In the genomic region with DNA sequence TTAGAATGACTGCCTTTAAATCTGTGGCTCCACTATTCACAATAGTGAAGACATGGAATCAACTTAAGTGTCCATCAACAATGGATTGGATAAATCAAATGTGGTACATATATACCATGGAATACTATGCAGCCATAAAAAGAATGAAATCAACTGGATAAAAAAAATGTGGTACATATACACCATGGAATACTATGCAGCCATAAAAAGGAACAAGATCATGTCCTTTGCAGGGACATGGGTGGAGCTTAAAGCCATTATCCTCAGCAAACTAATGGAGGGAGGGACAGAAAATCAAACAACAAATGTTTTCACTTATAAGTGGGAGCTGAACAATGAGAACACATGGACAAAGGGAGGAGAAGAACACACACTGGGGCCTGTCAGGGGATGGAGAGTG, we compare ENCODE assay signal across 8 cellular contexts. TPM values are rescaled to one million over a fixed set of nuclear protein-coding genes. Genes with fewer than 3 reads are reported as not detected.
DNase-seq lines count a peak whose midpoint lies in the region; ATAC-seq and TF ChIP-seq lines count a peak whose summit lies in the region.
"Not testable (repeated sequence)": the region's sequence is repeated elsewhere in the genome, so short reads cannot be mapped to it uniquely, and the experiment has no call there.

No MANE protein-coding gene starts in this region.

- not testable (repeated sequence) for DNase-seq in CD4-positive, CD25-positive, alpha-beta regulatory T cell; HFFc6; brain microvascular endothelial cell; fibroblast of lung (ENCODE audit: low read depth in 2 of 2); nephron progenitor cell; osteocyte (ENCODE audit: extremely low spot score, unreplicated experiment); vagina (ENCODE audit: extremely low spot score in 2 of 2)

- not testable (repeated sequence) for H3K9ac ChIP-seq in fibroblast of lung (ENCODE audit: insufficient read depth, low read length)

- not testable (repeated sequence) for ATAC-seq in CD4-positive, CD25-positive, alpha-beta regulatory T cell (ENCODE audit: low read depth in 2 of 2); SK-N-SH treated with all-trans-retinoic acid at 6 μM for 48 hours

- H3K79me2 ChIP-seq in fibroblast of lung (ENCODE audit: control insufficient read depth, insufficient read depth, low read length), result not testable (repeated sequence)

- H2AFZ ChIP-seq in fibroblast of lung (ENCODE audit: low read length), result not testable (repeated sequence)

- H3K4me2 ChIP-seq in fibroblast of lung (ENCODE audit: extremely low read depth, insufficient read depth, low read length), result not testable (repeated sequence)

- peaks cover 18 to 52% (median 37%) of the 10 kb centered on the region in 4 donors for H3K4me1 Mint-ChIP-seq in CD4-positive, CD25-positive, alpha-beta regulatory T cell
- H3K4me1 Mint-ChIP-seq in HFFc6 (ENCODE audit: low read depth), result peaks cover 87% of the 10 kb centered on the region
- peaks cover 41% of the 10 kb centered on the region for H3K4me1 Mint-ChIP-seq in nephron progenitor cell
- peaks cover 68% of the 10 kb centered on the region for H3K4me1 Mint-ChIP-seq in osteocyte (ENCODE audit: unreplicated experiment)

- not testable (repeated sequence) for H3K36me3 ChIP-seq in CD4-positive, CD25-positive, alpha-beta regulatory T cell (ENCODE audit: control insufficient read depth, insufficient read depth, low read length); brain microvascular endothelial cell (replicated peaks); fibroblast of lung (ENCODE audit: control insufficient read depth, insufficient read depth, low read length); vagina

- H3K4me3 ChIP-seq in CD4-positive, CD25-positive, alpha-beta regulatory T cell (ENCODE audit: low read depth, low read length); brain microvascular endothelial cell (ENCODE audit: low read depth, low read length); fibroblast of lung (replicated peaks in 1 of 4; ENCODE audit: control extremely low read depth in 1 of 4, insufficient read depth in 1 of 4, low read depth in 3 of 4, low read length in 4 of 4); vagina: not testable (repeated sequence)

- H3K27me3 Mint-ChIP-seq in CD4-positive, CD25-positive, alpha-beta regulatory T cell; HFFc6 (ENCODE audit: insufficient read depth); nephron progenitor cell (ENCODE audit: low read depth, poor library complexity); osteocyte (ENCODE audit: unreplicated experiment): not testable (repeated sequence)

- not testable (repeated sequence) for H3K9me3 ChIP-seq in CD4-positive, CD25-positive, alpha-beta regulatory T cell (ENCODE audit: control insufficient read depth in 2 of 2, low read length in 2 of 2); fibroblast of lung (ENCODE audit: control insufficient read depth, insufficient read depth, low read depth, low read length); vagina

- H3K4me1 ChIP-seq in CD4-positive, CD25-positive, alpha-beta regulatory T cell (ENCODE audit: control insufficient read depth, insufficient read depth, low read length, poor library complexity, severe bottlenecking), result peaks cover 25% of the 10 kb centered on the region
- H3K4me1 ChIP-seq in fibroblast of lung (ENCODE audit: control insufficient read depth, extremely low read depth, insufficient read depth, low read length) (peaks cover 31% of the 10 kb centered on the region), vagina (peaks cover 34% of the 10 kb centered on the region)

- in situ Hi-C loops in brain microvascular endothelial cell (cut with HindIII; ENCODE audit: low pct_ligation_motif_present, low sequenced_read_pairs), result not testable (repeated sequence)

- intact Hi-C loops in vagina (cut with DNase I), result not testable (repeated sequence)

- not testable (repeated sequence) for H3K27me3 ChIP-seq in CD4-positive, CD25-positive, alpha-beta regulatory T cell (ENCODE audit: control insufficient read depth, insufficient read depth, low read length); brain microvascular endothelial cell (replicated peaks); fibroblast of lung (ENCODE audit: control insufficient read depth, insufficient read depth, low read length); vagina

- H3K4me3 Mint-ChIP-seq in CD4-positive, CD25-positive, alpha-beta regulatory T cell; HFFc6; nephron progenitor cell; osteocyte (ENCODE audit: unreplicated experiment): not testable (repeated sequence)

- not testable (repeated sequence) for H3K36me3 Mint-ChIP-seq in CD4-positive, CD25-positive, alpha-beta regulatory T cell; HFFc6 (ENCODE audit: low read depth); nephron progenitor cell (ENCODE audit: low read depth); osteocyte (ENCODE audit: unreplicated experiment)

- not testable (repeated sequence) for TF ChIP-seq POLR2A in vagina (IDR thresholded peaks at IDR 0.05)

- TF ChIP-seq CTCF in HFFc6 (IDR thresholded peaks at IDR 0.05); brain microvascular endothelial cell (IDR thresholded peaks at IDR 0.05; ENCODE audit: low read depth, low read length, missing control alignments); fibroblast of lung (conservative IDR thresholded peaks at IDR 0.05 in 1 of 2, IDR thresholded peaks at IDR 0.05 in 1 of 2; ENCODE audit: low read depth in 1 of 2, low read length in 2 of 2); nephron progenitor cell (IDR thresholded peaks at IDR 0.05); osteocyte (IDR thresholded peaks at IDR 0.05); vagina (IDR thresholded peaks at IDR 0.05): not testable (repeated sequence)

- not testable (repeated sequence) for H3K27ac ChIP-seq in CD4-positive, CD25-positive, alpha-beta regulatory T cell (ENCODE audit: insufficient read depth, low read length, poor library complexity, severe bottlenecking)
- H3K27ac ChIP-seq in brain microvascular endothelial cell (peak overlapping the region; percentile 92), fibroblast of lung (ENCODE audit: insufficient read depth, low read length) (peak overlapping the region; percentile 68), vagina (peak overlapping the region; percentile 37)

- H3K9me3 Mint-ChIP-seq in CD4-positive, CD25-positive, alpha-beta regulatory T cell; HFFc6; nephron progenitor cell; osteocyte (ENCODE audit: unreplicated experiment): not testable (repeated sequence)

- not testable (repeated sequence) for H4K20me1 ChIP-seq in fibroblast of lung (ENCODE audit: control insufficient read depth, extremely low read depth, insufficient read depth, low read length)

- peak overlapping the region in 2 of 3 donors; percentile 7 to 33 for H3K27ac Mint-ChIP-seq in CD4-positive, CD25-positive, alpha-beta regulatory T cell
- H3K27ac Mint-ChIP-seq in HFFc6, result peak overlapping the region; percentile 98
- H3K27ac Mint-ChIP-seq in nephron progenitor cell, result peak overlapping the region; percentile 20
- peak overlapping the region; percentile 92 for H3K27ac Mint-ChIP-seq in osteocyte (ENCODE audit: unreplicated experiment)

TF ChIP-seq in SK-N-SH treated with all-trans-retinoic acid at 6 μM for 48 hours, 23 proteins besides CTCF, POLR2A, EP300 and RAD21:
- peak; percentile 97 for TF ChIP-seq ZNF8 (CRISPR knock-in tag; IDR thresholded peaks at IDR 0.05)

RNA-seq across cellular contexts. Expression of gene CWC15, which starts 41.3 kb away (rescaled TPM):
- total RNA-seq in CD4-positive, CD25-positive, alpha-beta regulatory T cell, result 94.1 TPM
- 10 to 100 TPM; 65.8 to 85.8 (median 75.5) TPM for polyA plus RNA-seq in CD4-positive, CD25-positive, alpha-beta regulatory T cell
- total RNA-seq in HFFc6 (2021; fragmentation: NEBNext Ultra II Directional; extraction: Animal tissue kit (Norgen Biotek cat#: 25700)), result 10 to 100 TPM; 54.4 to 84.5 (median 64.5) TPM
- total RNA-seq in fibroblast of lung (42.1 TPM in 2 replicates), osteocyte (58.9 and 60.3 TPM in 2 replicates), vagina (38.1 TPM)
- polyA plus RNA-seq in fibroblast of lung, result 51.4 and 54.0 TPM in 2 replicates
- polyA plus RNA-seq in fibroblast of lung (2012), result 75.4 and 77.8 TPM in 2 replicates
- polyA minus RNA-seq in fibroblast of lung (ENCODE audit: low replicate concordance), result 2.6 and 2.9 TPM in 2 replicates

RNA-seq across cellular contexts. Expression of gene KDM4D, which starts 41.4 kb away (rescaled TPM):
- 0.25 TPM for total RNA-seq in CD4-positive, CD25-positive, alpha-beta regulatory T cell
- under 1 TPM; 0.25 to 0.61 (median 0.38) TPM for polyA plus RNA-seq in CD4-positive, CD25-positive, alpha-beta regulatory T cell
- 1 to 10 TPM in 1 of 6 experiments, under 1 TPM in 5; 0.33 to 1.1 (median 0.64) TPM for total RNA-seq in HFFc6 (2021; fragmentation: NEBNext Ultra II Directional; extraction: Animal tissue kit (Norgen Biotek cat#: 25700))
- total RNA-seq in fibroblast of lung (0.50 and 0.51 TPM in 2 replicates), osteocyte (0.81 and 0.97 TPM in 2 replicates), vagina (0.25 TPM)
- polyA plus RNA-seq in fibroblast of lung, result 0.94 and 1.4 TPM in 2 replicates
- polyA plus RNA-seq in fibroblast of lung (2012), result 0.58 and 0.91 TPM in 2 replicates
- polyA minus RNA-seq in fibroblast of lung (ENCODE audit: low replicate concordance), result 0.86 and 1.3 TPM in 2 replicates

Comparison
In these comparisons a context has a peak if more than half of its experiments do, and no peak if none do; other contexts are left out.
1. H3K27ac Mint-ChIP-seq: peak in every context shown above with its lines; median percentile 98 in HFFc6; 92 in osteocyte; 20 in CD4-positive, CD25-positive, alpha-beta regulatory T cell; 20 in nephron progenitor cell.